11 cellular contexts compared by ENCODE assay signal in genomic region chr12:57592551-57593165, GRCh38. TPM values are rescaled to one million over a fixed set of nuclear protein-coding genes. Genes with fewer than 3 reads are reported as not detected.
A peak's percentile ranks its signal among the peaks of the same experiment; 100 is the strongest.
DNase-seq lines count a peak whose midpoint lies in the region; ATAC-seq, FAIRE-seq and TF ChIP-seq lines count a peak whose summit lies in the region.
"Had no signal": no experiment of that assay in that cellular context is flagged by ENCODE, and none has a peak within 500 bp of the region (broad histone marks: within the 10 kb centered on the region; RNA-seq: fewer than 3 reads in every experiment).

No MANE protein-coding gene starts in this region.

- H3K4me2 ChIP-seq in DOHH2 (ENCODE audit: low read length) (peak overlapping the region; percentile 92; the same call in 1 of the 2 replicates), Loucy (ENCODE audit: low read depth, low read length, poor library complexity, severe bottlenecking) (peak overlapping the region; percentile 98), astrocyte (ENCODE audit: low read length) (peak overlapping the region; percentile 96)

- no peak overlapping the region for H2AFZ ChIP-seq in Loucy (ENCODE audit: low read length)
- no peak overlapping the region for H2AFZ ChIP-seq in astrocyte (ENCODE audit: low read depth, low read length)

- peaks cover 16% of the 10 kb centered on the region for H3K4me1 ChIP-seq in DOHH2 (ENCODE audit: control insufficient read depth, low read length)
- H3K4me1 ChIP-seq in Loucy (ENCODE audit: insufficient read depth, low read length, poor library complexity, severe bottlenecking): peaks cover 22% of the 10 kb centered on the region
- peaks cover 16% of the 10 kb centered on the region for H3K4me1 ChIP-seq in astrocyte (ENCODE audit: insufficient read depth, low read length)
- H3K4me1 ChIP-seq in tibial artery: peaks cover 0 to 28% (median 15%) of the 10 kb centered on the region in 4 donors

- intact Hi-C loops in tibial artery (cut with DNase I; ENCODE audit: low total_unique reads): no loop called here

- peaks cover 16% of the 10 kb centered on the region for H3K79me2 ChIP-seq in DOHH2 (ENCODE audit: control insufficient read depth, low read length)
- H3K79me2 ChIP-seq in Loucy (ENCODE audit: insufficient read depth, low read length): peaks cover 33% of the 10 kb centered on the region; the same call in 1 of the 2 replicates
- H3K79me2 ChIP-seq in astrocyte (ENCODE audit: insufficient read depth, low read length): peaks cover 4% of the 10 kb centered on the region

- no peak for FAIRE-seq in astrocyte (lab: Jason Lieb, UNC)

- H3K4me3 ChIP-seq in DOHH2 (ENCODE audit: low read length) (no peak overlapping the region), Loucy (ENCODE audit: low read length, poor library complexity, severe bottlenecking) (peak overlapping the region; percentile 87), astrocyte (ENCODE audit: insufficient read depth, low read depth, low read length) (no peak overlapping the region), tibial artery (no peak overlapping the region)

- H3F3A ChIP-seq in DOHH2 (ENCODE audit: control insufficient read depth, insufficient read depth) (no peaks in the 10 kb centered on the region), Loucy (ENCODE audit: low read depth) (no peaks in the 10 kb centered on the region)

- H3K9me3 ChIP-seq in DOHH2 (ENCODE audit: control insufficient read depth, insufficient read depth, low read length) (no peaks in the 10 kb centered on the region), Loucy (ENCODE audit: insufficient read depth, low read depth, low read length) (no peaks in the 10 kb centered on the region), astrocyte (ENCODE audit: insufficient read depth, low read depth, low read length) (no peaks in the 10 kb centered on the region), tibial artery (no peaks in the 10 kb centered on the region)

- H3K4me3 Mint-ChIP-seq in astrocyte (ENCODE audit: unreplicated experiment): peak overlapping the region; percentile 96
- peak overlapping the region; percentile 94 for H3K4me3 Mint-ChIP-seq in natural killer cell treated with Interleukin-12 subunit alpha and Interleukin-12 subunit beta and Interleukin-15 and Interleukin-18, amount 100 ng/mL, for 72 hours

- H3K27me3 ChIP-seq in DOHH2 (ENCODE audit: control insufficient read depth, low read length) (peaks cover 7% of the 10 kb centered on the region; the same call in 1 of the 2 replicates), Loucy (ENCODE audit: insufficient read depth, low read length, poor library complexity, severe bottlenecking) (no peaks in the 10 kb centered on the region), astrocyte (ENCODE audit: insufficient read depth, low read length) (no peaks in the 10 kb centered on the region), tibial artery (no peaks in the 10 kb centered on the region)

- H4K20me1 ChIP-seq in DOHH2 (ENCODE audit: control insufficient read depth, insufficient read depth, low read depth, low read length) (no peaks in the 10 kb centered on the region), Loucy (ENCODE audit: insufficient read depth, low read length, poor library complexity, severe bottlenecking) (no peaks in the 10 kb centered on the region), astrocyte (ENCODE audit: insufficient read depth, low read length) (peaks cover 16% of the 10 kb centered on the region)

- H3K36me3 ChIP-seq in DOHH2 (ENCODE audit: control insufficient read depth, low read length) (peaks cover 5% of the 10 kb centered on the region), Loucy (ENCODE audit: insufficient read depth, low read length) (peaks cover 9% of the 10 kb centered on the region; the same call in 1 of the 2 replicates), astrocyte (ENCODE audit: insufficient read depth, low read length) (peaks cover 2% of the 10 kb centered on the region), tibial artery (peaks cover 16 to 30% (median 23%) of the 10 kb centered on the region in 3 donors)

- H3K9me3 Mint-ChIP-seq in astrocyte (ENCODE audit: unreplicated experiment): peaks cover 2% of the 10 kb centered on the region
- no peaks in the 10 kb centered on the region for H3K9me3 Mint-ChIP-seq in natural killer cell treated with Interleukin-12 subunit alpha and Interleukin-12 subunit beta and Interleukin-15 and Interleukin-18, amount 100 ng/mL, for 72 hours

- H3K9ac ChIP-seq in Loucy (ENCODE audit: low read depth, low read length, poor library complexity, severe bottlenecking): peak overlapping the region; percentile 74
- no peak overlapping the region for H3K9ac ChIP-seq in astrocyte (ENCODE audit: low read length)

- no peaks in the 10 kb centered on the region for H3K27me3 Mint-ChIP-seq in astrocyte (ENCODE audit: low read depth, unreplicated experiment)
- H3K27me3 Mint-ChIP-seq in natural killer cell treated with Interleukin-12 subunit alpha and Interleukin-12 subunit beta and Interleukin-15 and Interleukin-18, amount 100 ng/mL, for 72 hours: no peaks in the 10 kb centered on the region

- H3K4me1 Mint-ChIP-seq in astrocyte (ENCODE audit: low read depth, unreplicated experiment): peaks cover 12% of the 10 kb centered on the region
- H3K4me1 Mint-ChIP-seq in natural killer cell treated with Interleukin-12 subunit alpha and Interleukin-12 subunit beta and Interleukin-15 and Interleukin-18, amount 100 ng/mL, for 72 hours (ENCODE audit: low read depth in 2 of 2): peaks cover 23 to 24% of the 10 kb centered on the region in 2 donors

- H3K9me2 ChIP-seq in DOHH2 (replicated peaks; ENCODE audit: control insufficient read depth, low read length) (no peaks in the 10 kb centered on the region), Loucy (replicated peaks; ENCODE audit: low read depth, low read length) (no peaks in the 10 kb centered on the region)

- peak overlapping the region; percentile 83 for H3K27ac Mint-ChIP-seq in astrocyte (ENCODE audit: unreplicated experiment)
- peak overlapping the region; percentile 45 to 86 for H3K27ac Mint-ChIP-seq in natural killer cell treated with Interleukin-12 subunit alpha and Interleukin-12 subunit beta and Interleukin-15 and Interleukin-18, amount 100 ng/mL, for 72 hours

- no peak for ATAC-seq in natural killer cell treated with Interleukin-12 subunit alpha and Interleukin-12 subunit beta and Interleukin-15 and Interleukin-18, amount 100 ng/mL, for 72 hours
- no peak for ATAC-seq in GM18909 (IDR thresholded peaks at IDR 0.05; ENCODE audit: poor library complexity, unreplicated experiment)
- ATAC-seq: left lobe of liver had no signal

- peaks cover 15% of the 10 kb centered on the region for H3K36me3 Mint-ChIP-seq in astrocyte (ENCODE audit: low read depth, unreplicated experiment)
- H3K36me3 Mint-ChIP-seq in natural killer cell treated with Interleukin-12 subunit alpha and Interleukin-12 subunit beta and Interleukin-15 and Interleukin-18, amount 100 ng/mL, for 72 hours: peaks cover 13% of the 10 kb centered on the region

- H3K27ac ChIP-seq in DOHH2 (ENCODE audit: low read depth, low read length) (no peak overlapping the region), astrocyte (ENCODE audit: low read depth, low read length) (no peak overlapping the region), tibial artery (no peak overlapping the region)

- TF ChIP-seq CTCF in DOHH2 (IDR thresholded peaks at IDR 0.05; ENCODE audit: low read depth, low read length, poor library complexity, severe bottlenecking) (no peak), Loucy (conservative IDR thresholded peaks at IDR 0.05; ENCODE audit: low read length) (no peak), astrocyte (IDR thresholded peaks at IDR 0.05; ENCODE audit: insufficient read depth, low read depth, low read length) (no peak), tibial artery (IDR thresholded peaks at IDR 0.05) (no peak)

- DNase-seq in astrocyte (ENCODE audit: low read depth): peak; percentile 23
- no peak for DNase-seq in natural killer cell treated with Interleukin-12 subunit alpha and Interleukin-12 subunit beta and Interleukin-15 and Interleukin-18, amount 100 ng/mL, for 72 hours (ENCODE audit: low spot score)
- DNase-seq in H4 (ENCODE audit: low spot score): no peak
- no peak for DNase-seq in tibial artery
- DNase-seq in HPDE6-E6E7 (ENCODE audit: extremely low spot score): no peak
- DNase-seq: NCI-H446 had no signal

RNA-seq across cellular contexts. Expression of gene PIP4K2C, which starts 1.7 kb away (rescaled TPM):
- 43.3 and 43.6 TPM in 2 replicates for total RNA-seq in astrocyte
- 10 to 100 TPM; 25.9 to 35.7 TPM for total RNA-seq in natural killer cell treated with Interleukin-12 subunit alpha and Interleukin-12 subunit beta and Interleukin-15 and Interleukin-18, amount 100 ng/mL, for 72 hours
- total RNA-seq in H4 (2014; rRNA removed; shearing (Covaris generic)): 24.4 and 27.2 TPM in 2 replicates

RNA-seq across cellular contexts. Expression of gene DTX3, which starts 12.0 kb away (rescaled TPM):
- 18.3 and 20.8 TPM in 2 replicates for total RNA-seq in astrocyte
- 10 to 100 TPM; 15.6 to 18.4 TPM for total RNA-seq in natural killer cell treated with Interleukin-12 subunit alpha and Interleukin-12 subunit beta and Interleukin-15 and Interleukin-18, amount 100 ng/mL, for 72 hours
- total RNA-seq in H4 (2014; rRNA removed; shearing (Covaris generic)): 7.3 and 10.7 TPM in 2 replicates

RNA-seq across cellular contexts. Expression of gene ARHGEF25, which starts 18.6 kb away (rescaled TPM):
- 16.8 and 24.5 TPM in 2 replicates for total RNA-seq in astrocyte
- 1 to 10 TPM in 1 of 2 donors, under 1 TPM in 1; 0.52 to 4.0 TPM for total RNA-seq in natural killer cell treated with Interleukin-12 subunit alpha and Interleukin-12 subunit beta and Interleukin-15 and Interleukin-18, amount 100 ng/mL, for 72 hours
- 8.5 and 11.7 TPM in 2 replicates for total RNA-seq in H4 (2014; rRNA removed; shearing (Covaris generic))

RNA-seq across cellular contexts. Expression of gene B4GALNT1, which starts 40.3 kb away (rescaled TPM):
- total RNA-seq in astrocyte: 2.5 and 2.6 TPM in 2 replicates
- 1 to 10 TPM; 1.5 to 3.6 TPM for total RNA-seq in natural killer cell treated with Interleukin-12 subunit alpha and Interleukin-12 subunit beta and Interleukin-15 and Interleukin-18, amount 100 ng/mL, for 72 hours
- 64.3 and 77.3 TPM in 2 replicates for total RNA-seq in H4 (2014; rRNA removed; shearing (Covaris generic))

RNA-seq across cellular contexts. Expression of gene KIF5A, which starts 42.8 kb away (rescaled TPM):
- 7.2 and 8.6 TPM in 2 replicates for total RNA-seq in astrocyte
- 1 to 10 TPM in 1 of 2 donors, under 1 TPM in 1; 0.29 to 2.0 TPM for total RNA-seq in natural killer cell treated with Interleukin-12 subunit alpha and Interleukin-12 subunit beta and Interleukin-15 and Interleukin-18, amount 100 ng/mL, for 72 hours
- 0.27 TPM in 1 of 2 replicates, not detected in the other for total RNA-seq in H4 (2014; rRNA removed; shearing (Covaris generic))
- total RNA-seq: G401 had no signal
